In genomic region chr6:5723905-5724691, GRCh38 we compare ENCODE assay signal across 8 cellular contexts.
DNase-seq lines count a peak whose midpoint lies in the region; ATAC-seq and TF ChIP-seq lines count a peak whose summit lies in the region.

No MANE protein-coding gene starts in this region.

- TF ChIP-seq EP300 in gastroesophageal sphincter (IDR thresholded peaks at IDR 0.05) = no peak

- ATAC-seq in GM18499 (IDR thresholded peaks at IDR 0.05; ENCODE audit: insufficient read depth, unreplicated experiment) (peak; percentile 97), GM21529 (IDR thresholded peaks at IDR 0.05; ENCODE audit: unreplicated experiment) (peak; percentile 96), gastroesophageal sphincter (peak; percentile 53), upper lobe of right lung (peak; percentile 92)

- peak overlapping the region; percentile 66 for H3K9ac ChIP-seq in Karpas-422 (ENCODE audit: low read length)

- H3K36me3 ChIP-seq in Karpas-422 (ENCODE audit: insufficient read depth, low read length) (no peaks in the 10 kb centered on the region), gastroesophageal sphincter (no peaks in the 10 kb centered on the region), upper lobe of right lung (no peaks in the 10 kb centered on the region), HAP-1 (replicated peaks) (no peaks in the 10 kb centered on the region)

- H3K79me2 ChIP-seq in Karpas-422 (ENCODE audit: low read length) = no peaks in the 10 kb centered on the region

- H3K4me3 ChIP-seq in Karpas-422 (ENCODE audit: low read length) (peak overlapping the region; percentile 63), gastroesophageal sphincter (no peak overlapping the region), upper lobe of right lung (no peak overlapping the region), HAP-1 (no peak overlapping the region)

- in situ Hi-C loops in HAP-1 (cut with MboI; ENCODE audit: low sequenced_read_pairs) = no loop called here

- H3K27me3 ChIP-seq in Karpas-422 (ENCODE audit: low read length) = no peaks in the 10 kb centered on the region
- no peaks in the 10 kb centered on the region for H3K27me3 ChIP-seq in gastroesophageal sphincter
- no peaks in the 10 kb centered on the region for H3K27me3 ChIP-seq in upper lobe of right lung
- H3K27me3 ChIP-seq in HAP-1 (ENCODE audit: low read depth) = no peaks in the 10 kb centered on the region

- no peaks in the 10 kb centered on the region for H3K9me3 ChIP-seq in Karpas-422 (ENCODE audit: low read length)
- no peaks in the 10 kb centered on the region for H3K9me3 ChIP-seq in gastroesophageal sphincter
- no peaks in the 10 kb centered on the region for H3K9me3 ChIP-seq in upper lobe of right lung
- no peaks in the 10 kb centered on the region for H3K9me3 ChIP-seq in HAP-1

- WGBS in gastroesophageal sphincter (ENCODE audit: low coverage in 1 of 2), 2 donors = 73 to 93% methylated on average over 8 of the region's 19 CpGs

- TF ChIP-seq POLR2A in gastroesophageal sphincter (IDR thresholded peaks at IDR 0.05) = no peak

- TF ChIP-seq CTCF in gastroesophageal sphincter (IDR thresholded peaks at IDR 0.05) = no peak
- no peak for TF ChIP-seq CTCF in upper lobe of right lung (IDR thresholded peaks at IDR 0.05)

- peak; percentile 91 for DNase-seq in Karpas-422
- DNase-seq in upper lobe of right lung = peak; percentile 73
- DNase-seq in HAP-1 (ENCODE audit: low spot score in 2 of 2) = no peak
- no peak for DNase-seq in foreskin melanocyte
- no peak for DNase-seq in glomerular visceral epithelial cell (ENCODE audit: extremely low spot score)

- H3K4me1 ChIP-seq in Karpas-422 (ENCODE audit: low read length) (peaks cover 46% of the 10 kb centered on the region), gastroesophageal sphincter (no peaks in the 10 kb centered on the region), upper lobe of right lung (no peaks in the 10 kb centered on the region), HAP-1 (no peaks in the 10 kb centered on the region)

- peak overlapping the region; percentile 46 for H3K27ac ChIP-seq in Karpas-422 (ENCODE audit: low read length)
- peak overlapping the region in 2 of 4 donors; percentile 19 to 26 for H3K27ac ChIP-seq in gastroesophageal sphincter
- peak overlapping the region; percentile 77 for H3K27ac ChIP-seq in upper lobe of right lung

- intact Hi-C loops in upper lobe of right lung (cut with DNase I) = no loop called here

- no peaks in the 10 kb centered on the region for H3K9me2 ChIP-seq in Karpas-422 (replicated peaks; ENCODE audit: insufficient read depth, low read length)

- H3K4me2 ChIP-seq in Karpas-422 (ENCODE audit: low read depth, low read length, poor library complexity, severe bottlenecking) = peak overlapping the region; percentile 77

- H2AFZ ChIP-seq in Karpas-422 (ENCODE audit: low read length) = peak overlapping the region; percentile 88

- no peaks in the 10 kb centered on the region for H4K20me1 ChIP-seq in Karpas-422 (ENCODE audit: insufficient read depth, low read depth, low read length)

Comparison
In these comparisons a context has a peak if more than half of its experiments do, and no peak if none do; other contexts are left out.
1. DNase-seq: peak in Karpas-422 (single experiment) and upper lobe of right lung (single experiment); none in HAP-1 (0 of 2), foreskin melanocyte (single experiment) and glomerular visceral epithelial cell (single experiment).
2. Peak in every context shown above with its lines, with median percentiles within 50 percentile points of each other: ATAC-seq.